ENCODE assay signal across 7 cellular contexts in genomic region chrX:24054182-24055042, GRCh38. TPM values are rescaled to one million over a fixed set of nuclear protein-coding genes. Genes with fewer than 3 reads are reported as not detected.
DNase-seq lines count a peak whose midpoint lies in the region; ATAC-seq lines count a peak whose summit lies in the region.

EIF2S3 (plus strand) TSS chrX:24054956; CDS start chrX:24054969, 13 bp downstream.

- peak; percentile 91 for ATAC-seq in GM18511 (IDR thresholded peaks at IDR 0.05; ENCODE audit: unreplicated experiment)
- peak; percentile 87 for ATAC-seq in HG03025 (IDR thresholded peaks at IDR 0.05; ENCODE audit: low FRiP score, unreplicated experiment)

- DNase-seq in NCI-H2081 (lab: John Stamatoyannopoulos, UW): peak; percentile 95 to 97
- DNase-seq in T-helper 9 cell: peak; percentile 86
- DNase-seq in astrocyte of the hippocampus (ENCODE audit: low read depth, low spot score): peak; percentile 97
- DNase-seq in hepatic stellate cell (ENCODE audit: low spot score): peak; percentile 97
- DNase-seq in renal cortical epithelial cell (ENCODE audit: low read depth): peak; percentile 93

RNA-seq across cellular contexts. Expression of gene EIF2S3, which starts in this region (rescaled TPM):
- total RNA-seq in renal cortical epithelial cell: 321 and 489 TPM in 2 replicates

Comparison
In these comparisons a context has a peak if more than half of its experiments do, and no peak if none do; other contexts are left out.
1. Peak in every context shown above with its lines: DNase-seq and ATAC-seq.